ENCODE assay signal across 1 cellular context in the genomic region with DNA sequence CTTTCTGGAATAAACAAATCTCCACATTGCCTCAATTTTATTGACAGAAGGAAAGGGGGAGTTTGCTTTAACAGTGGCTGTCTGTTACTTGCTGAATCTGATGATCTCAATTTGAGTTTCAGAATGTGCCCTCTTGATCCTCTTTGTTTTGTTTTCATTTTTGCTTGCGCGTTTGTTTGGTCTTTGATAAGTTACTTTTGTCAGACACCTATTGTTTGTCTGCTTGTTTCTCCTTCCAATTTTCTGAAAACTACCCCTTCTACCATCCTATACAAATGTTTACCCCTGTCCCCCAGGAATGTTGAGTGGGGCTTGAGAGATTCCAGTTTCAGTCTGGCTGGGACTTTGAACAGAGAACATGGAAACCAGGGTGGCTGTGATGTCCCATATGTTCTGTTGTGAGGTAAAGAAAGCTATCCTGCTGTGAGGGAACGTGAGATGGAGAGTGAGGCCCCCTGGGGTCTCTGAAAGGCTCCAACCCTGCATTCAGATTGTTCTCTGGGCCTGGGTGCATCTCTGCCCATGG.
A peak's percentile ranks its signal among the peaks of the same experiment; 100 is the strongest.
TF ChIP-seq lines count a peak whose summit lies in the region.

No MANE protein-coding gene starts in this region.

TF ChIP-seq in HepG2, 621 proteins besides CTCF, POLR2A, EP300 and RAD21 (continued from another document and continues in another):
- TF ChIP-seq, protein P1, sequence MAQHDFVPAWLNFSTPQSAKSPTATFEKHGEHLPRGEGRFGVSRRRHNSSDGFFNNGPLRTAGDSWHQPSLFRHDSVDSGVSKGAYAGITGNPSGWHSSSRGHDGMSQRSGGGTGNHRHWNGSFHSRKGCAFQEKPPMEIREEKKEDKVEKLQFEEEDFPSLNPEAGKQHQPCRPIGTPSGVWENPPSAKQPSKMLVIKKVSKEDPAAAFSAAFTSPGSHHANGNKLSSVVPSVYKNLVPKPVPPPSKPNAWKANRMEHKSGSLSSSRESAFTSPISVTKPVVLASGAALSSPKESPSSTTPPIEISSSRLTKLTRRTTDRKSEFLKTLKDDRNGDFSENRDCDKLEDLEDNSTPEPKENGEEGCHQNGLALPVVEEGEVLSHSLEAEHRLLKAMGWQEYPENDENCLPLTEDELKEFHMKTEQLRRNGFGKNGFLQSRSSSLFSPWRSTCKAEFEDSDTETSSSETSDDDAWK (CRISPR knock-in tag; IDR thresholded peaks at IDR 0.05) = no peak
- TF ChIP-seq ZNF629 (CRISPR knock-in tag; conservative IDR thresholded peaks at IDR 0.05) (no peak), ZNF382 (CRISPR knock-in tag; IDR thresholded peaks at IDR 0.05; ENCODE audit: borderline replicate concordance) (no peak), ZNF121 (CRISPR knock-in tag; IDR thresholded peaks at IDR 0.05) (no peak), ZNF407 (CRISPR knock-in tag; IDR thresholded peaks at IDR 0.05; ENCODE audit: not compliant biosample characterization) (no peak), CEBPB (IDR thresholded peaks at IDR 0.05; ENCODE audit: borderline replicate concordance, low read depth, low read length) (no peak), ZNF10 (CRISPR knock-in tag; IDR thresholded peaks at IDR 0.05; ENCODE audit: borderline replicate concordance, low read depth) (no peak), CSRNP2 (CRISPR knock-in tag; conservative IDR thresholded peaks at IDR 0.05; ENCODE audit: low read depth) (no peak), ZNF883 (CRISPR knock-in tag; IDR thresholded peaks at IDR 0.05; ENCODE audit: not compliant biosample characterization) (no peak), MLLT10 (CRISPR knock-in tag; IDR thresholded peaks at IDR 0.05) (no peak), HNRNPL (IDR thresholded peaks at IDR 0.05; ENCODE audit: low read depth, low read length) (no peak), KDM6A (CRISPR knock-in tag; IDR thresholded peaks at IDR 0.05; ENCODE audit: low read depth) (0 out of 2 replicates have a peak, but pooled peaks have one; percentile 39), ZBTB33 (CRISPR knock-in tag; IDR thresholded peaks at IDR 0.05) (peak; percentile 6; the same call in 1 of the 2 replicates), YEATS4 (CRISPR knock-in tag; IDR thresholded peaks at IDR 0.05; ENCODE audit: borderline replicate concordance) (no peak), ZNF225 (CRISPR knock-in tag; IDR thresholded peaks at IDR 0.05) (no peak), ZFP62 (CRISPR knock-in tag; IDR thresholded peaks at IDR 0.05) (no peak), RFXAP (CRISPR knock-in tag; IDR thresholded peaks at IDR 0.05; ENCODE audit: borderline replicate concordance) (no peak), DDIT3 (CRISPR knock-in tag; IDR thresholded peaks at IDR 0.05) (no peak), ZNF670 (CRISPR knock-in tag; IDR thresholded peaks at IDR 0.05; ENCODE audit: borderline replicate concordance) (no peak), SOX6 (IDR thresholded peaks at IDR 0.05) (no peak), SOX6 (CRISPR knock-in tag; IDR thresholded peaks at IDR 0.05) (peak; percentile 98), NCOA2 (CRISPR knock-in tag; IDR thresholded peaks at IDR 0.05) (peak; percentile 70; the same call in 1 of the 2 replicates), PCBP2 (optimal IDR thresholded peaks at IDR 0.05; ENCODE audit: low read depth, low read length, poor library complexity, severe bottlenecking) (no peak), ATF7 (IDR thresholded peaks at IDR 0.05) (no peak), ATF7 (CRISPR knock-in tag; IDR thresholded peaks at IDR 0.05) (no peak), KMT2B (CRISPR knock-in tag; IDR thresholded peaks at IDR 0.05) (no peak), STAT5B (CRISPR knock-in tag; IDR thresholded peaks at IDR 0.05) (no peak), SIX4 (CRISPR knock-in tag; IDR thresholded peaks at IDR 0.05) (peak; percentile 41; the same call in 1 of the 2 replicates)
- TF ChIP-seq, protein P2, sequence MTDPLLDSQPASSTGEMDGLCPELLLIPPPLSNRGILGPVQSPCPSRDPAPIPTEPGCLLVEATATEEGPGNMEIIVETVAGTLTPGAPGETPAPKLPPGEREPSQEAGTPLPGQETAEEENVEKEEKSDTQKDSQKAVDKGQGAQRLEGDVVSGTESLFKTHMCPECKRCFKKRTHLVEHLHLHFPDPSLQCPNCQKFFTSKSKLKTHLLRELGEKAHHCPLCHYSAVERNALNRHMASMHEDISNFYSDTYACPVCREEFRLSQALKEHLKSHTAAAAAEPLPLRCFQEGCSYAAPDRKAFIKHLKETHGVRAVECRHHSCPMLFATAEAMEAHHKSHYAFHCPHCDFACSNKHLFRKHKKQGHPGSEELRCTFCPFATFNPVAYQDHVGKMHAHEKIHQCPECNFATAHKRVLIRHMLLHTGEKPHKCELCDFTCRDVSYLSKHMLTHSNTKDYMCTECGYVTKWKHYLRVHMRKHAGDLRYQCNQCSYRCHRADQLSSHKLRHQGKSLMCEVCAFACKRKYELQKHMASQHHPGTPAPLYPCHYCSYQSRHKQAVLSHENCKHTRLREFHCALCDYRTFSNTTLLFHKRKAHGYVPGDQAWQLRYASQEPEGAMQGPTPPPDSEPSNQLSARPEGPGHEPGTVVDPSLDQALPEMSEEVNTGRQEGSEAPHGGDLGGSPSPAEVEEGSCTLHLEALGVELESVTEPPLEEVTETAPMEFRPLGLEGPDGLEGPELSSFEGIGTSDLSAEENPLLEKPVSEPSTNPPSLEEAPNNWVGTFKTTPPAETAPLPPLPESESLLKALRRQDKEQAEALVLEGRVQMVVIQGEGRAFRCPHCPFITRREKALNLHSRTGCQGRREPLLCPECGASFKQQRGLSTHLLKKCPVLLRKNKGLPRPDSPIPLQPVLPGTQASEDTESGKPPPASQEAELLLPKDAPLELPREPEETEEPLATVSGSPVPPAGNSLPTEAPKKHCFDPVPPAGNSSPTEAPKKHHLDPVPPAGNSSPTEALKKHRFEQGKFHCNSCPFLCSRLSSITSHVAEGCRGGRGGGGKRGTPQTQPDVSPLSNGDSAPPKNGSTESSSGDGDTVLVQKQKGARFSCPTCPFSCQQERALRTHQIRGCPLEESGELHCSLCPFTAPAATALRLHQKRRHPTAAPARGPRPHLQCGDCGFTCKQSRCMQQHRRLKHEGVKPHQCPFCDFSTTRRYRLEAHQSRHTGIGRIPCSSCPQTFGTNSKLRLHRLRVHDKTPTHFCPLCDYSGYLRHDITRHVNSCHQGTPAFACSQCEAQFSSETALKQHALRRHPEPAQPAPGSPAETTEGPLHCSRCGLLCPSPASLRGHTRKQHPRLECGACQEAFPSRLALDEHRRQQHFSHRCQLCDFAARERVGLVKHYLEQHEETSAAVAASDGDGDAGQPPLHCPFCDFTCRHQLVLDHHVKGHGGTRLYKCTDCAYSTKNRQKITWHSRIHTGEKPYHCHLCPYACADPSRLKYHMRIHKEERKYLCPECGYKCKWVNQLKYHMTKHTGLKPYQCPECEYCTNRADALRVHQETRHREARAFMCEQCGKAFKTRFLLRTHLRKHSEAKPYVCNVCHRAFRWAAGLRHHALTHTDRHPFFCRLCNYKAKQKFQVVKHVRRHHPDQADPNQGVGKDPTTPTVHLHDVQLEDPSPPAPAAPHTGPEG (CRISPR knock-in tag; IDR thresholded peaks at IDR 0.05) = no peak
- TF ChIP-seq, protein P3, sequence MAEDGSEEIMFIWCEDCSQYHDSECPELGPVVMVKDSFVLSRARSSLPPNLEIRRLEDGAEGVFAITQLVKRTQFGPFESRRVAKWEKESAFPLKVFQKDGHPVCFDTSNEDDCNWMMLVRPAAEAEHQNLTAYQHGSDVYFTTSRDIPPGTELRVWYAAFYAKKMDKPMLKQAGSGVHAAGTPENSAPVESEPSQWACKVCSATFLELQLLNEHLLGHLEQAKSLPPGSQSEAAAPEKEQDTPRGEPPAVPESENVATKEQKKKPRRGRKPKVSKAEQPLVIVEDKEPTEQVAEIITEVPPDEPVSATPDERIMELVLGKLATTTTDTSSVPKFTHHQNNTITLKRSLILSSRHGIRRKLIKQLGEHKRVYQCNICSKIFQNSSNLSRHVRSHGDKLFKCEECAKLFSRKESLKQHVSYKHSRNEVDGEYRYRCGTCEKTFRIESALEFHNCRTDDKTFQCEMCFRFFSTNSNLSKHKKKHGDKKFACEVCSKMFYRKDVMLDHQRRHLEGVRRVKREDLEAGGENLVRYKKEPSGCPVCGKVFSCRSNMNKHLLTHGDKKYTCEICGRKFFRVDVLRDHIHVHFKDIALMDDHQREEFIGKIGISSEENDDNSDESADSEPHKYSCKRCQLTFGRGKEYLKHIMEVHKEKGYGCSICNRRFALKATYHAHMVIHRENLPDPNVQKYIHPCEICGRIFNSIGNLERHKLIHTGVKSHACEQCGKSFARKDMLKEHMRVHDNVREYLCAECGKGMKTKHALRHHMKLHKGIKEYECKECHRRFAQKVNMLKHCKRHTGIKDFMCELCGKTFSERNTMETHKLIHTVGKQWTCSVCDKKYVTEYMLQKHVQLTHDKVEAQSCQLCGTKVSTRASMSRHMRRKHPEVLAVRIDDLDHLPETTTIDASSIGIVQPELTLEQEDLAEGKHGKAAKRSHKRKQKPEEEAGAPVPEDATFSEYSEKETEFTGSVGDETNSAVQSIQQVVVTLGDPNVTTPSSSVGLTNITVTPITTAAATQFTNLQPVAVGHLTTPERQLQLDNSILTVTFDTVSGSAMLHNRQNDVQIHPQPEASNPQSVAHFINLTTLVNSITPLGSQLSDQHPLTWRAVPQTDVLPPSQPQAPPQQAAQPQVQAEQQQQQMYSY (CRISPR knock-in tag; IDR thresholded peaks at IDR 0.05) = no peak
